Comparison of ENCODE assay signal across 1 cellular context in the genomic region with DNA sequence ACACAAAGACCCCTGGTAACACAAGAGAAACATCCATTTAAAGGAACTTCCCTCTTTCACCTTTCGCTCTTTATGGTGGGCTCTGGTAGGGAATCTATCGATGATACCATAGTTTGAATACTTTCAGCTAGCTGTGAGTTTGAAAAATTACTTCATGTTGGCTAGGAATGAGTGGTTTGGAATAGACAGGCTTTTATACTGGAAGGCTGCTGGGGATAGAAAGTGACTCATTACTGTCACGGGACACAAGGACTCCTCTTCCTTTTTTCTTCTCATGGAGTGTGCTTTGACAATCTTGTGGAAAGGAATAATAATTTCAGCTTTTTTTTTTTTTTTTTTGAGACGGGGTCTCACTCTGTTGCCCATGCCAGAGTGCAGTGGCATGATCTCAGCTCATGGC.
TF ChIP-seq lines count a peak whose summit lies in the region.

No MANE protein-coding gene starts in this region.

TF ChIP-seq in IMR-90, 13 proteins besides CTCF, POLR2A, EP300 and RAD21 (continued from another document):
- TF ChIP-seq BHLHE40 (IDR thresholded peaks at IDR 0.05; ENCODE audit: low read depth, low read length), result peak; percentile 65; the same call in 1 of the 2 replicates
- no peak for TF ChIP-seq RCOR1 (IDR thresholded peaks at IDR 0.05; ENCODE audit: insufficient replicate concordance, low read length)
TF ChIP-seq in IMR-90: peak in this region for 2.
